ENCODE assay signal across 8 cellular contexts in the genomic region with DNA sequence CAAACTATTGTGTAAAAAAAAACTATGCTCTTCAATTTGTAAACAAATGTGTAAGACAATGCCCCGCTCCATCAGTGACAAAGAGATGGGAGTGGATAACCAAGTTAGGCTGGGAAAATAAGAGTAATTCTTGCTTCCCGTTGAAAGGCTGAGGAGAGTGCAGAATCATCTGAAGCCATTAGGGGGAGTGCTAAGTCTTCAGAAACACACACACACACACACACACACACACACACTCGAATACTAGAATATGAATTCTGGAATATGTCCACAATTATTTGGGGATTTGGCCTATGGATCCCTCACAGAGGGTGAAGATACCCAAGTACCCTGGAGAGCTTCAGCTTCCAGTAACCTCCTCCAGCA. TPM values are rescaled to one million over a fixed set of nuclear protein-coding genes. Genes with fewer than 3 reads are reported as not detected.
A peak's percentile ranks its signal among the peaks of the same experiment; 100 is the strongest.
DNase-seq lines count a peak whose midpoint lies in the region; ATAC-seq, FAIRE-seq and TF ChIP-seq lines count a peak whose summit lies in the region.

No MANE protein-coding gene starts in this region.

- DNase-seq in Caki2 (ENCODE audit: low read depth), result peak; percentile 74
- DNase-seq in GM20000 (ENCODE audit: low spot score), result peak; percentile 69
- DNase-seq in NCI-H1417 (lab: John Stamatoyannopoulos, UW), result peak; percentile 4 to 90 (median 74)
- peak in 1 of 5 donors; percentile 26 for DNase-seq in heart left ventricle
- DNase-seq in stromal cell of bone marrow (ENCODE audit: low read depth), result peak; percentile 74
- DNase-seq in cortex of kidney (lab: John Stamatoyannopoulos, UW), result no peak

- no peak for TF ChIP-seq POLR2A in heart left ventricle (IDR thresholded peaks at IDR 0.05)

- intact Hi-C loops in heart left ventricle (cut with DNase I), result loop anchor here (1.0 to 10.0 kb wide), 11 partner anchors 37 to 195 kb away; a partner anchor contains a TSS

- H3K9me3 ChIP-seq in heart left ventricle, result no peaks in the 10 kb centered on the region

- H3K36me3 ChIP-seq in heart left ventricle, result no peaks in the 10 kb centered on the region

- ATAC-seq in heart left ventricle (peak in 3 of 4 donors; percentile 53 to 71 (median 69)), GM19035 (IDR thresholded peaks at IDR 0.05; ENCODE audit: unreplicated experiment) (no peak)

- in situ Hi-C loops in Caki2 (cut with HindIII; ENCODE audit: low pct_unique_long_range_greater_than_20kb, low sequenced_read_pairs), result no loop called here

- H3K27me3 ChIP-seq in heart left ventricle, result peaks cover 23 to 70% (median 45%) of the 10 kb centered on the region in 9 donors

- peak; percentile 41 for TF ChIP-seq CTCF in GM20000 (IDR thresholded peaks at IDR 0.05; ENCODE audit: extremely low read depth, missing control alignments)
- peak in 1 of 12 donors; percentile 20 for TF ChIP-seq CTCF in heart left ventricle (IDR thresholded peaks at IDR 0.05)

- peak; percentile 45 for FAIRE-seq in TTC549 (lab: Jason Lieb, UNC)

- H3K27ac ChIP-seq in heart left ventricle, result no peak overlapping the region

- peaks cover 6 to 20% (median 15%) of the 10 kb centered on the region in 12 donors for H3K4me1 ChIP-seq in heart left ventricle

- WGBS in heart left ventricle, 4 donors, result 14 to 35% (median 24%) methylated on average over 3 of the region's 3 CpGs

- H3K4me3 ChIP-seq in heart left ventricle, result no peak overlapping the region

RNA-seq across cellular contexts. Expression of a gene that starts 27.8 kb away (rescaled TPM):
- 14.7 and 15.2 TPM in 2 replicates for total RNA-seq in Caki2 (2014; rRNA removed; shearing (Covaris generic); ENCODE audit: low replicate concordance)
- total RNA-seq in heart left ventricle, result 10 to 100 TPM in 1 of 9 donors, 1 to 10 TPM in 8; 2.5 to 18.6 (median 3.2) TPM
- polyA plus RNA-seq in heart left ventricle, result 1 to 10 TPM; 2.8 to 8.1 TPM

RNA-seq across cellular contexts. Expression of a gene that starts 37.3 kb away (rescaled TPM):
- total RNA-seq in Caki2 (2014; rRNA removed; shearing (Covaris generic); ENCODE audit: low replicate concordance), result 7.5 and 13.6 TPM in 2 replicates
- total RNA-seq in heart left ventricle, result 1 to 10 TPM; 2.2 to 5.4 (median 3.1) TPM
- polyA plus RNA-seq in heart left ventricle, result 1 to 10 TPM; 3.1 to 4.3 TPM
